ENCODE assay signal across 7 cellular contexts in genomic region chr2:219905640-219906039, GRCh38.
"Had no signal": no experiment of that assay in that cellular context is flagged by ENCODE, and none has a peak within 500 bp of the region (broad histone marks: within the 10 kb centered on the region; RNA-seq: fewer than 3 reads in every experiment).

No MANE protein-coding gene starts in this region.

- H3K27ac ChIP-seq: HL-60, KMS-11 had no signal

- H3K9ac ChIP-seq: KMS-11 had no signal

- ATAC-seq: HepG2 had no signal

- FAIRE-seq: HepG2, HTR-8/SVneo had no signal

- H3K4me2 ChIP-seq: KMS-11 had no signal

- DNase-seq: IMR-90, KBM-7, KG1 had no signal
